In genomic region chr20:9441948-9442347, GRCh38 we compare ENCODE assay signal across 18 cellular contexts.
DNase-seq lines count a peak whose midpoint lies in the region; ATAC-seq, FAIRE-seq and TF ChIP-seq lines count a peak whose summit lies in the region.
"Had no signal": no experiment of that assay in that cellular context is flagged by ENCODE, and none has a peak within 500 bp of the region (broad histone marks: within the 10 kb centered on the region; RNA-seq: fewer than 3 reads in every experiment).

No MANE protein-coding gene starts in this region.

- FAIRE-seq in GM18507 (lab: Jason Lieb, UNC) = peak; percentile 54
- FAIRE-seq in urothelium cell line (lab: Jason Lieb, UNC) = no peak

- DNase-seq in GM18507 (ENCODE audit: extremely low spot score, insufficient read length, low read depth) (no peak), urothelium cell line (ENCODE audit: low spot score) (no peak), foreskin melanocyte (no peak), OCI-M2 (lab: John Stamatoyannopoulos, UW; ENCODE audit: unreplicated experiment) (no peak), right lobe of liver (no peak)
- DNase-seq: ACHN; activated CD4-positive, alpha-beta T cell treated with anti-CD3 and anti-CD28 coated beads, Interleukin-2, amount 50 U/mL, for 48 hours; activated naive CD4-positive, alpha-beta T cell; Calu3; NCI-H2171; posterior cingulate gyrus; T-helper 1 cell; upper lobe of right lung had no signal

- H3K4me1 ChIP-seq in right lobe of liver = no peaks in the 10 kb centered on the region
- H3K4me1 ChIP-seq: breast epithelium, gastroesophageal sphincter, upper lobe of right lung had no signal

- H3K4me3 ChIP-seq in right lobe of liver = no peak overlapping the region
- H3K4me3 ChIP-seq: breast epithelium, gastroesophageal sphincter, upper lobe of right lung had no signal

- no peak overlapping the region for H3K27ac ChIP-seq in right lobe of liver
- H3K27ac ChIP-seq: breast epithelium, gastroesophageal sphincter, upper lobe of right lung had no signal

- no peaks in the 10 kb centered on the region for H3K36me3 ChIP-seq in right lobe of liver
- H3K36me3 ChIP-seq: breast epithelium, upper lobe of right lung had no signal

- TF ChIP-seq POLR2A in right lobe of liver (IDR thresholded peaks at IDR 0.05) = no peak

- TF ChIP-seq CTCF in right lobe of liver (IDR thresholded peaks at IDR 0.05) = no peak

- H3K9me3 ChIP-seq in right lobe of liver = no peaks in the 10 kb centered on the region
- H3K9me3 ChIP-seq: breast epithelium, upper lobe of right lung had no signal

- intact Hi-C loops in right lobe of liver (cut with DNase I) = no loop called here

- H3K27me3 ChIP-seq in right lobe of liver = no peaks in the 10 kb centered on the region
- H3K27me3 ChIP-seq: breast epithelium, gastroesophageal sphincter, upper lobe of right lung had no signal

- ATAC-seq in GM19468 (IDR thresholded peaks at IDR 0.05; ENCODE audit: extremely low read depth, unreplicated experiment) (peak; percentile 87), HG02938 (IDR thresholded peaks at IDR 0.05; ENCODE audit: unreplicated experiment) (peak; percentile 78), HG03571 (IDR thresholded peaks at IDR 0.05; ENCODE audit: unreplicated experiment) (peak; percentile 90), right lobe of liver (no peak)
- ATAC-seq: gastroesophageal sphincter, upper lobe of right lung had no signal

- 54% methylated on average over 3 of the region's 3 CpGs for WGBS in right lobe of liver (ENCODE audit: insufficient coverage, low coverage, low lambda C conversion rate, missing lambda C conversion rate)

Comparison
In these comparisons a context has a peak if more than half of its experiments do, and no peak if none do; other contexts are left out.
1. ATAC-seq: peak in GM19468 (single experiment), HG02938 (single experiment) and HG03571 (single experiment); none in right lobe of liver (0 of 4).